In the genomic region with DNA sequence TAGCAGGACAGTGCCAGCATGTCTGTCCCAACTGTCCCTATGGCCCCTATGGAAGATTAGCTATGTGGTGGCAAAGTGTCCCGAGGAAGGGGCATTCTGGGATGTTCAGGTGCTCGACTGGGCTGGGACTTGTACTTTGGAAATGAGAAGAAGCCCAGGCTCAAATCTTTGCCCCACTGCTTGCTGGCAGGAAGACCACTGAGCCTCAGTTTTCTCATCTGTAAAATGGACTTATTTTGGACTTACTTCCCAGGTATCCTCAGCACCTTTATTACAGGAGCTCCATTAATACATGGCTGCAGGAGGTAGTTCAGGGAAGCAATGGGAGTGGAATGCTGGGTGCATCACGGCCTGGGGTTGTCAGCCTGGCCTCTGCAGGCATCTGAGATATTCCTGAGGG, we compare ENCODE assay signal across 2 cellular contexts.
TF ChIP-seq lines count a peak whose summit lies in the region.

No MANE protein-coding gene starts in this region.

TF ChIP-seq in GM23338, 12 proteins besides CTCF, POLR2A, EP300 and RAD21:
- TF ChIP-seq, protein P1, sequence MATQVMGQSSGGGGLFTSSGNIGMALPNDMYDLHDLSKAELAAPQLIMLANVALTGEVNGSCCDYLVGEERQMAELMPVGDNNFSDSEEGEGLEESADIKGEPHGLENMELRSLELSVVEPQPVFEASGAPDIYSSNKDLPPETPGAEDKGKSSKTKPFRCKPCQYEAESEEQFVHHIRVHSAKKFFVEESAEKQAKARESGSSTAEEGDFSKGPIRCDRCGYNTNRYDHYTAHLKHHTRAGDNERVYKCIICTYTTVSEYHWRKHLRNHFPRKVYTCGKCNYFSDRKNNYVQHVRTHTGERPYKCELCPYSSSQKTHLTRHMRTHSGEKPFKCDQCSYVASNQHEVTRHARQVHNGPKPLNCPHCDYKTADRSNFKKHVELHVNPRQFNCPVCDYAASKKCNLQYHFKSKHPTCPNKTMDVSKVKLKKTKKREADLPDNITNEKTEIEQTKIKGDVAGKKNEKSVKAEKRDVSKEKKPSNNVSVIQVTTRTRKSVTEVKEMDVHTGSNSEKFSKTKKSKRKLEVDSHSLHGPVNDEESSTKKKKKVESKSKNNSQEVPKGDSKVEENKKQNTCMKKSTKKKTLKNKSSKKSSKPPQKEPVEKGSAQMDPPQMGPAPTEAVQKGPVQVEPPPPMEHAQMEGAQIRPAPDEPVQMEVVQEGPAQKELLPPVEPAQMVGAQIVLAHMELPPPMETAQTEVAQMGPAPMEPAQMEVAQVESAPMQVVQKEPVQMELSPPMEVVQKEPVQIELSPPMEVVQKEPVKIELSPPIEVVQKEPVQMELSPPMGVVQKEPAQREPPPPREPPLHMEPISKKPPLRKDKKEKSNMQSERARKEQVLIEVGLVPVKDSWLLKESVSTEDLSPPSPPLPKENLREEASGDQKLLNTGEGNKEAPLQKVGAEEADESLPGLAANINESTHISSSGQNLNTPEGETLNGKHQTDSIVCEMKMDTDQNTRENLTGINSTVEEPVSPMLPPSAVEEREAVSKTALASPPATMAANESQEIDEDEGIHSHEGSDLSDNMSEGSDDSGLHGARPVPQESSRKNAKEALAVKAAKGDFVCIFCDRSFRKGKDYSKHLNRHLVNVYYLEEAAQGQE (IDR thresholded peaks at IDR 0.05; ENCODE audit: unreplicated experiment) = no peak
- no peak for TF ChIP-seq JUNB (IDR thresholded peaks at IDR 0.05; ENCODE audit: unreplicated experiment)
- TF ChIP-seq, protein P2, sequence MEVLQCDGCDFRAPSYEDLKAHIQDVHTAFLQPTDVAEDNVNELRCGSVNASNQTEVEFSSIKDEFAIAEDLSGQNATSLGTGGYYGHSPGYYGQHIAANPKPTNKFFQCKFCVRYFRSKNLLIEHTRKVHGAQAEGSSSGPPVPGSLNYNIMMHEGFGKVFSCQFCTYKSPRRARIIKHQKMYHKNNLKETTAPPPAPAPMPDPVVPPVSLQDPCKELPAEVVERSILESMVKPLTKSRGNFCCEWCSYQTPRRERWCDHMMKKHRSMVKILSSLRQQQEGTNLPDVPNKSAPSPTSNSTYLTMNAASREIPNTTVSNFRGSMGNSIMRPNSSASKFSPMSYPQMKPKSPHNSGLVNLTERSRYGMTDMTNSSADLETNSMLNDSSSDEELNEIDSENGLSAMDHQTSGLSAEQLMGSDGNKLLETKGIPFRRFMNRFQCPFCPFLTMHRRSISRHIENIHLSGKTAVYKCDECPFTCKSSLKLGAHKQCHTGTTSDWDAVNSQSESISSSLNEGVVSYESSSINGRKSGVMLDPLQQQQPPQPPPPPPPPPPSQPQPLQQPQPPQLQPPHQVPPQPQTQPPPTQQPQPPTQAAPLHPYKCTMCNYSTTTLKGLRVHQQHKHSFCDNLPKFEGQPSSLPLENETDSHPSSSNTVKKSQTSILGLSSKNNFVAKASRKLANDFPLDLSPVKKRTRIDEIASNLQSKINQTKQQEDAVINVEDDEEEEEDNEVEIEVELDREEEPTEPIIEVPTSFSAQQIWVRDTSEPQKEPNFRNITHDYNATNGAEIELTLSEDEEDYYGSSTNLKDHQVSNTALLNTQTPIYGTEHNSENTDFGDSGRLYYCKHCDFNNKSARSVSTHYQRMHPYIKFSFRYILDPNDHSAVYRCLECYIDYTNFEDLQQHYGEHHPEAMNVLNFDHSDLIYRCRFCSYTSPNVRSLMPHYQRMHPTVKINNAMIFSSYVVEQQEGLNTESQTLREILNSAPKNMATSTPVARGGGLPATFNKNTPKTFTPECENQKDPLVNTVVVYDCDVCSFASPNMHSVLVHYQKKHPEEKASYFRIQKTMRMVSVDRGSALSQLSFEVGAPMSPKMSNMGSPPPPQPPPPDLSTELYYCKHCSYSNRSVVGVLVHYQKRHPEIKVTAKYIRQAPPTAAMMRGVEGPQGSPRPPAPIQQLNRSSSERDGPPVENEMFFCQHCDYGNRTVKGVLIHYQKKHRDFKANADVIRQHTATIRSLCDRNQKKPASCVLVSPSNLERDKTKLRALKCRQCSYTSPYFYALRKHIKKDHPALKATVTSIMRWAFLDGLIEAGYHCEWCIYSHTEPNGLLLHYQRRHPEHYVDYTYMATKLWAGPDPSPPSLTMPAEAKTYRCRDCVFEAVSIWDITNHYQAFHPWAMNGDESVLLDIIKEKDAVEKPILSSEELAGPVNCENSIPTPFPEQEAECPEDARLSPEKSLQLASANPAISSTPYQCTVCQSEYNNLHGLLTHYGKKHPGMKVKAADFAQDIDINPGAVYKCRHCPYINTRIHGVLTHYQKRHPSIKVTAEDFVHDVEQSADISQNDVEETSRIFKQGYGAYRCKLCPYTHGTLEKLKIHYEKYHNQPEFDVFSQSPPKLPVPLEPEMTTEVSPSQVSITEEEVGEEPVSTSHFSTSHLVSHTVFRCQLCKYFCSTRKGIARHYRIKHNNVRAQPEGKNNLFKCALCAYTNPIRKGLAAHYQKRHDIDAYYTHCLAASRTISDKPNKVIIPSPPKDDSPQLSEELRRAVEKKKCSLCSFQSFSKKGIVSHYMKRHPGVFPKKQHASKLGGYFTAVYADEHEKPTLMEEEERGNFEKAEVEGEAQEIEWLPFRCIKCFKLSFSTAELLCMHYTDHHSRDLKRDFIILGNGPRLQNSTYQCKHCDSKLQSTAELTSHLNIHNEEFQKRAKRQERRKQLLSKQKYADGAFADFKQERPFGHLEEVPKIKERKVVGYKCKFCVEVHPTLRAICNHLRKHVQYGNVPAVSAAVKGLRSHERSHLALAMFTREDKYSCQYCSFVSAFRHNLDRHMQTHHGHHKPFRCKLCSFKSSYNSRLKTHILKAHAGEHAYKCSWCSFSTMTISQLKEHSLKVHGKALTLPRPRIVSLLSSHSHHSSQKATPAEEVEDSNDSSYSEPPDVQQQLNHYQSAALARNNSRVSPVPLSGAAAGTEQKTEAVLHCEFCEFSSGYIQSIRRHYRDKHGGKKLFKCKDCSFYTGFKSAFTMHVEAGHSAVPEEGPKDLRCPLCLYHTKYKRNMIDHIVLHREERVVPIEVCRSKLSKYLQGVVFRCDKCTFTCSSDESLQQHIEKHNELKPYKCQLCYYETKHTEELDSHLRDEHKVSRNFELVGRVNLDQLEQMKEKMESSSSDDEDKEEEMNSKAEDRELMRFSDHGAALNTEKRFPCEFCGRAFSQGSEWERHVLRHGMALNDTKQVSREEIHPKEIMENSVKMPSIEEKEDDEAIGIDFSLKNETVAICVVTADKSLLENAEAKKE (CRISPR knock-in tag; IDR thresholded peaks at IDR 0.05) = no peak

TF ChIP-seq in H1, 55 proteins besides CTCF, POLR2A, EP300 and RAD21:
- TF ChIP-seq, protein P3, sequence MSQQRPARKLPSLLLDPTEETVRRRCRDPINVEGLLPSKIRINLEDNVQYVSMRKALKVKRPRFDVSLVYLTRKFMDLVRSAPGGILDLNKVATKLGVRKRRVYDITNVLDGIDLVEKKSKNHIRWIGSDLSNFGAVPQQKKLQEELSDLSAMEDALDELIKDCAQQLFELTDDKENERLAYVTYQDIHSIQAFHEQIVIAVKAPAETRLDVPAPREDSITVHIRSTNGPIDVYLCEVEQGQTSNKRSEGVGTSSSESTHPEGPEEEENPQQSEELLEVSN (IDR thresholded peaks at IDR 0.05) = no peak
- no peak for TF ChIP-seq TCF12 (IDR thresholded peaks at IDR 0.05; ENCODE audit: low read depth, low read length)
- TF ChIP-seq, protein P4, sequence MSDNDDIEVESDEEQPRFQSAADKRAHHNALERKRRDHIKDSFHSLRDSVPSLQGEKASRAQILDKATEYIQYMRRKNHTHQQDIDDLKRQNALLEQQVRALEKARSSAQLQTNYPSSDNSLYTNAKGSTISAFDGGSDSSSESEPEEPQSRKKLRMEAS (IDR thresholded peaks at IDR 0.05) = no peak
- no peak for TF ChIP-seq KDM1A (IDR thresholded peaks at IDR 0.05; ENCODE audit: borderline replicate concordance, low read length)
- no peak for TF ChIP-seq CEBPB (IDR thresholded peaks at IDR 0.05; ENCODE audit: low read depth, low read length)
- TF ChIP-seq CHD1 (IDR thresholded peaks at IDR 0.05; ENCODE audit: low read depth, low read length) = no peak
- TF ChIP-seq KDM4A (IDR thresholded peaks at IDR 0.05; ENCODE audit: low read depth, low read length, severe bottlenecking) = no peak
- no peak for TF ChIP-seq TAF7 (optimal IDR thresholded peaks at IDR 0.05; ENCODE audit: borderline replicate concordance, low read depth, low read length)
- TF ChIP-seq BRCA1 (IDR thresholded peaks at IDR 0.05; ENCODE audit: low read depth, low read length) = no peak
- no peak for TF ChIP-seq NRF1 (IDR thresholded peaks at IDR 0.05; ENCODE audit: low read depth, low read length)
